12 cellular contexts compared by ENCODE assay signal in genomic region chr10:18666810-18667209, GRCh38. TPM values are rescaled to one million over a fixed set of nuclear protein-coding genes. Genes with fewer than 3 reads are reported as not detected.
DNase-seq lines count a peak whose midpoint lies in the region; TF ChIP-seq lines count a peak whose summit lies in the region.
"Had no signal": no experiment of that assay in that cellular context is flagged by ENCODE, and none has a peak within 500 bp of the region (broad histone marks: within the 10 kb centered on the region; RNA-seq: fewer than 3 reads in every experiment).

No MANE protein-coding gene starts in this region.

- intact Hi-C loops in tibial artery (cut with DNase I; ENCODE audit: low total_unique reads) = no loop called here

- no peak overlapping the region for H2AFZ ChIP-seq in mesenchymal stem cell (ENCODE audit: low read depth, low read length)

- no peak overlapping the region for H2BK15ac ChIP-seq in mesenchymal stem cell (ENCODE audit: low read depth, poor library complexity, severe bottlenecking)

- H3K4ac ChIP-seq in mesenchymal stem cell (ENCODE audit: low read depth in 1 of 2, low read length in 2 of 2) = no peak overlapping the region

- H3K9me3 ChIP-seq in mesenchymal stem cell (ENCODE audit: control insufficient read depth, low read length) (no peaks in the 10 kb centered on the region), tibial artery (no peaks in the 10 kb centered on the region)
- H3K9me3 ChIP-seq: gastroesophageal sphincter, thyroid gland had no signal

- H2BK12ac ChIP-seq in mesenchymal stem cell (ENCODE audit: low read length in 2 of 2) = no peak overlapping the region

- no peak overlapping the region for H3K14ac ChIP-seq in mesenchymal stem cell (ENCODE audit: low read length in 2 of 2)

- peak; percentile 30 for DNase-seq in AG20443 (ENCODE audit: low spot score)
- DNase-seq in NCI-H226 = peak; percentile 76
- DNase-seq in epithelial cell of prostate (ENCODE audit: low read depth, low spot score) = peak; percentile 48
- peak; percentile 76 for DNase-seq in mesenchymal stem cell
- DNase-seq in GF-D8 (lab: John Stamatoyannopoulos, UW) = no peak
- DNase-seq in tibial artery = no peak
- no peak for DNase-seq in cortex of kidney (lab: John Stamatoyannopoulos, UW)
- DNase-seq in ureter (ENCODE audit: low spot score) = no peak
- DNase-seq: right cardiac atrium, thyroid gland had no signal

- H3K27ac ChIP-seq in epithelial cell of prostate = peak overlapping the region; percentile 76
- peak overlapping the region; percentile 49 for H3K27ac ChIP-seq in mesenchymal stem cell (ENCODE audit: low read length, poor library complexity, severe bottlenecking)
- no peak overlapping the region for H3K27ac ChIP-seq in tibial artery
- H3K27ac ChIP-seq: C4-2B, gastroesophageal sphincter, thyroid gland had no signal

- no peak overlapping the region for H3K9ac ChIP-seq in mesenchymal stem cell (ENCODE audit: low read length)

- no peak overlapping the region for H2BK5ac ChIP-seq in mesenchymal stem cell (ENCODE audit: low read depth, low read length, poor library complexity, severe bottlenecking)

- peaks cover 8% of the 10 kb centered on the region for H3K79me1 ChIP-seq in mesenchymal stem cell (replicated peaks; ENCODE audit: low read length, poor library complexity, severe bottlenecking)

- H3K36me3 ChIP-seq in mesenchymal stem cell (ENCODE audit: control insufficient read depth in 1 of 2, insufficient read depth in 2 of 2, low read depth in 1 of 2, low read length in 2 of 2) (peaks cover 10 to 33% of the 10 kb centered on the region in 2 experiments), tibial artery (peaks cover 7 to 43% (median 40%) of the 10 kb centered on the region in 3 donors)

- H2AK5ac ChIP-seq in mesenchymal stem cell (ENCODE audit: low read length, severe bottlenecking) = no peak overlapping the region

- WGBS in mesenchymal stem cell = no CpG with 5 or more reads among the region's 2 CpGs

- no peak overlapping the region for H4K8ac ChIP-seq in mesenchymal stem cell (ENCODE audit: low read length)

- H3K27me3 ChIP-seq in mesenchymal stem cell (ENCODE audit: control insufficient read depth in 1 of 2, insufficient read depth in 1 of 2, low read length in 2 of 2) (no peaks in the 10 kb centered on the region), tibial artery (no peaks in the 10 kb centered on the region)
- H3K27me3 ChIP-seq: gastroesophageal sphincter, thyroid gland had no signal

- no peak overlapping the region for H3K4me2 ChIP-seq in mesenchymal stem cell (ENCODE audit: low read length, poor library complexity, severe bottlenecking)

- no peak overlapping the region for H2BK120ac ChIP-seq in mesenchymal stem cell (ENCODE audit: low read depth, low read length)

- H4K91ac ChIP-seq in mesenchymal stem cell (ENCODE audit: low read length) = no peak overlapping the region

- peaks cover 3% of the 10 kb centered on the region for H3K4me1 ChIP-seq in mesenchymal stem cell (ENCODE audit: control insufficient read depth, insufficient read depth, low read depth, low read length)
- H3K4me1 ChIP-seq in tibial artery = peaks cover 0 to 28% (median 6%) of the 10 kb centered on the region in 4 donors

- TF ChIP-seq CTCF in tibial artery (IDR thresholded peaks at IDR 0.05) = no peak

- no peak overlapping the region for H3K23ac ChIP-seq in mesenchymal stem cell (ENCODE audit: low read length in 2 of 2)

- H3K18ac ChIP-seq in mesenchymal stem cell (ENCODE audit: low read depth in 1 of 2, low read length in 2 of 2) = no peak overlapping the region

- H3K4me3 ChIP-seq in mesenchymal stem cell (ENCODE audit: insufficient read depth in 1 of 2, low read depth in 1 of 2, low read length in 2 of 2) (no peak overlapping the region), tibial artery (no peak overlapping the region)
- H3K4me3 ChIP-seq: gastroesophageal sphincter, thyroid gland had no signal

RNA-seq across cellular contexts. Expression of gene ARL5B, which starts 7.6 kb away (rescaled TPM):
- polyA plus RNA-seq in mesenchymal stem cell (2013, experiment 1 of 2) = 16.9 TPM
- 17.3 TPM for polyA plus RNA-seq in mesenchymal stem cell (2013, experiment 2 of 2)
- total RNA-seq in ureter = 11.8 TPM

RNA-seq across cellular contexts. Expression of gene NSUN6, which starts 15.4 kb away (rescaled TPM):
- polyA plus RNA-seq in mesenchymal stem cell (2013, experiment 1 of 2) = 3.4 TPM
- polyA plus RNA-seq in mesenchymal stem cell (2013, experiment 2 of 2) = 3.3 TPM
- 33.5 TPM for total RNA-seq in ureter

Comparison
In these comparisons a context has a peak if more than half of its experiments do, and no peak if none do; other contexts are left out.
1. DNase-seq: peak in AG20443 (single experiment), NCI-H226 (single experiment), epithelial cell of prostate (single experiment) and mesenchymal stem cell (single experiment); none in GF-D8 (single experiment), tibial artery (0 of 2), cortex of kidney (single experiment) and ureter (single experiment).
2. H3K27ac ChIP-seq: peak in epithelial cell of prostate (single experiment) and mesenchymal stem cell (single experiment); none in tibial artery (0 of 2).